Comparison of ENCODE assay signal across 15 cellular contexts in genomic region chr2:95531254-95531771, GRCh38. TPM values are rescaled to one million over a fixed set of nuclear protein-coding genes. Genes with fewer than 3 reads are reported as not detected.
DNase-seq lines count a peak whose midpoint lies in the region; ATAC-seq, FAIRE-seq and TF ChIP-seq lines count a peak whose summit lies in the region.
"Had no signal": no experiment of that assay in that cellular context is flagged by ENCODE, and none has a peak within 500 bp of the region (broad histone marks: within the 10 kb centered on the region; RNA-seq: fewer than 3 reads in every experiment).

No MANE protein-coding gene starts in this region.

- H3K27ac ChIP-seq in caudate nucleus (ENCODE audit: low read depth, low read length) (peak overlapping the region; percentile 73), small intestine (ENCODE audit: low read depth in 1 of 2, low read length in 1 of 2) (no peak overlapping the region)
- H3K27ac ChIP-seq: prostate gland had no signal

- peak overlapping the region; percentile 25; the same call in 1 of the 2 replicates for H3K4me3 ChIP-seq in GM06990 (replicated peaks; ENCODE audit: low read depth, low read length)
- H3K4me3 ChIP-seq in small intestine (ENCODE audit: low read depth in 1 of 2, low read length in 2 of 2): no peak overlapping the region
- H3K4me3 ChIP-seq: prostate gland had no signal

- no peaks in the 10 kb centered on the region for H3K4me1 ChIP-seq in small intestine (ENCODE audit: control insufficient read depth in 2 of 2, insufficient read depth in 1 of 2, low read depth in 1 of 2, low read length in 1 of 2)

- no peak for DNase-seq in GM06990 (ENCODE audit: extremely low read depth, insufficient read length)
- DNase-seq in caudate nucleus (lab: John Stamatoyannopoulos, UW): peak in 10 of 61 donors; percentile 18 to 79 (median 40)
- no peak for DNase-seq in amygdala (lab: John Stamatoyannopoulos, UW)
- no peak for DNase-seq in NCI-H1092 treated with DMSO at 0.1 percent for 48 hours (lab: John Stamatoyannopoulos, UW)
- no peak for DNase-seq in SKM-1 (lab: John Stamatoyannopoulos, UW; ENCODE audit: unreplicated experiment)
- no peak for DNase-seq in small intestine
- DNase-seq: activated CD8-positive, alpha-beta T cell treated with anti-CD3 and anti-CD28 coated beads, Interleukin-2, amount 10 ng/mL, durations not matched to agents 7 days and 5 days; central memory CD4-positive, alpha-beta T cell; DMS 273 treated with DMSO at 0.1 percent for 48 hours; GOT3 had no signal

- TF ChIP-seq CTCF in GM06990 (IDR thresholded peaks at IDR 0.05; ENCODE audit: insufficient read depth, low read length, poor library complexity, severe bottlenecking): no peak

- peaks cover 10% of the 10 kb centered on the region for H3K36me3 ChIP-seq in GM06990 (ENCODE audit: control insufficient read depth, insufficient read depth, low read length)
- no peaks in the 10 kb centered on the region for H3K36me3 ChIP-seq in small intestine (ENCODE audit: control insufficient read depth in 2 of 2, insufficient read depth in 2 of 2, low read length in 2 of 2)
- H3K36me3 ChIP-seq: prostate gland had no signal

- ATAC-seq in GM19023 (IDR thresholded peaks at IDR 0.05; ENCODE audit: unreplicated experiment): peak; percentile 24
- peak; percentile 12 for ATAC-seq in HG03060 (IDR thresholded peaks at IDR 0.05; ENCODE audit: low read depth, unreplicated experiment)
- ATAC-seq: activated CD8-positive, alpha-beta T cell treated with anti-CD3 and anti-CD28 coated beads, Interleukin-2, amount 10 ng/mL, durations not matched to agents 7 days and 5 days had no signal

- no peak for FAIRE-seq in small intestine (lab: Jason Lieb, UNC)
- FAIRE-seq: keratinocyte had no signal

- H3K9me3 ChIP-seq in small intestine (ENCODE audit: control insufficient read depth, low read depth): no peaks in the 10 kb centered on the region
- H3K9me3 ChIP-seq: prostate gland had no signal

- WGBS in small intestine, 3 donors: 83 to 90% (median 88%) methylated on average over 4 of the region's 4 CpGs

- H3K27me3 ChIP-seq in GM06990 (replicated peaks; ENCODE audit: control insufficient read depth, insufficient read depth, low read length) (no peaks in the 10 kb centered on the region), small intestine (ENCODE audit: control insufficient read depth in 2 of 2, insufficient read depth in 2 of 2, low read length in 2 of 2) (no peaks in the 10 kb centered on the region)

RNA-seq across cellular contexts. Expression of gene TRIM43B, which starts 46.8 kb away (rescaled TPM):
- polyA plus RNA-seq in small intestine: not detected
- polyA plus RNA-seq: keratinocyte, urinary bladder had no signal
